In the genomic region with DNA sequence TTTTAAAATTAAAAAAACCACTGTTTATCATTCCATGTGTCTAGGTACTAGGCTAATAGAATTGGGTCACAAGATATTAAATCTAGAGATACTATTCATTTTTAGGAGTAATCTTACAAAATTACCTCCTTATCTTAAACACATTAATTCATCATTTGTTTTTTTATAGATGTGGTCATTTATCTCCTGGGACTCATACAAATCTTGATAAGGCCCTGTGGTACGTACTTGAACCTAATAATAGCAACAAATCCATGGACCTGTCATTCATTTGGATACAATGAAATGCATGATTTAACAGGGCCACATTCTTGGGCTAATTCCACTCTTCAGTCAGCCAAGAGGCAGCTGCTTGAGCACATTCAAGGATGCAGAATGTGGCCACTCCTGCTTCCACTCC, we compare ENCODE assay signal across 30 cellular contexts.
"Had no signal": no experiment of that assay in that cellular context is flagged by ENCODE, and none has a peak within 500 bp of the region (broad histone marks: within the 10 kb centered on the region; RNA-seq: fewer than 3 reads in every experiment).

No MANE protein-coding gene starts in this region.

- H3K27me3 ChIP-seq: body of pancreas, esophagus muscularis mucosa, foreskin keratinocyte, gastrocnemius medialis had no signal

- H3K4me3 ChIP-seq: body of pancreas, esophagus muscularis mucosa, gastrocnemius medialis had no signal

- H3K27ac ChIP-seq: body of pancreas, esophagus muscularis mucosa, foreskin keratinocyte, gastrocnemius medialis, WERI-Rb-1 had no signal

- DNase-seq: activated B cell treated with CpG ODN at 0.5 μM for 24 hours; activated CD4-positive, alpha-beta T cell treated with anti-CD3 and anti-CD28 coated beads for 48 hours; activated CD4-positive, alpha-beta T cell treated with anti-CD3 and anti-CD28 coated beads, Interleukin-2, amount 50 U/mL, for 1 hour; activated CD4-positive, alpha-beta T cell treated with anti-CD3 and anti-CD28 coated beads, Interleukin-2, amount 50 U/mL, for 48 hours; activated CD8-positive, alpha-beta memory T cell treated with anti-CD3 and anti-CD28 coated beads for 24 hours; activated CD8-positive, alpha-beta T cell treated with anti-CD3 and anti-CD28 coated beads for 36 hours; activated effector memory CD4-positive, alpha-beta T cell treated with Interleukin-2 at 50 U/mL for 16 hours; activated gamma-delta T cell treated with Interleukin-2 at 50 U/mL for 16 hours; activated naive CD4-positive, alpha-beta T cell treated with anti-CD3 and anti-CD28 coated beads, Interleukin-2, amount 50 U/mL, for 16 hours; activated naive CD4-positive, alpha-beta T cell treated with Interleukin-2 at 50 U/mL for 16 hours; activated T-cell treated with anti-CD3 and anti-CD28 coated beads, Interleukin-2, amount 50 U/mL, for 4 hours; amniotic stem cell; anterior cingulate cortex; body of pancreas; caudate nucleus; cortex of kidney; dermis blood vessel endothelial cell; effector CD4-positive, alpha-beta T cell; effector memory CD8-positive, alpha-beta T cell; erythroblast; foreskin keratinocyte; gastrocnemius medialis; glutamatergic neuron; T-helper 1 cell; T-helper 17 cell; T1000; WERI-Rb-1 had no signal

- H3K4me1 ChIP-seq: body of pancreas, esophagus muscularis mucosa, foreskin keratinocyte, gastrocnemius medialis had no signal

- ATAC-seq: activated CD4-positive, CD25-positive, alpha-beta regulatory T cell treated with anti-CD3 and anti-CD28 coated beads, Interleukin-2, amount 50 U/mL, for 24 hours; activated CD8-positive, alpha-beta T cell treated with anti-CD3 and anti-CD28 coated beads for 36 hours; activated T-cell treated with anti-CD3 and anti-CD28 coated beads, Interleukin-2, amount 50 U/mL, for 4 hours; activated T-helper 17 cell treated with anti-CD3 and anti-CD28 coated beads, Interleukin-2, amount 50 U/mL, for 72 hours; body of pancreas; effector memory CD8-positive, alpha-beta T cell; foreskin keratinocyte; gastrocnemius medialis; T-helper 17 cell had no signal

- H3K9me3 ChIP-seq: gastrocnemius medialis had no signal

- H3K36me3 ChIP-seq: esophagus muscularis mucosa, gastrocnemius medialis, WERI-Rb-1 had no signal
